In genomic region chr2:71066856-71067255, GRCh38 we compare ENCODE assay signal across 12 cellular contexts. TPM values are rescaled to one million over a fixed set of nuclear protein-coding genes. Genes with fewer than 3 reads are reported as not detected.
DNase-seq lines count a peak whose midpoint lies in the region; ATAC-seq and TF ChIP-seq lines count a peak whose summit lies in the region.
"Had no signal": no experiment of that assay in that cellular context is flagged by ENCODE, and none has a peak within 500 bp of the region (broad histone marks: within the 10 kb centered on the region; RNA-seq: fewer than 3 reads in every experiment).

No MANE protein-coding gene starts in this region.

- peaks cover 29% of the 10 kb centered on the region for H3K36me3 Mint-ChIP-seq in CD4-positive, alpha-beta T cell (ENCODE audit: low read depth)
- H3K36me3 Mint-ChIP-seq in activated B cell treated with CpG ODN at 0.5 μM for 24 hours (ENCODE audit: low read depth): peaks cover 27% of the 10 kb centered on the region
- no peaks in the 10 kb centered on the region for H3K36me3 Mint-ChIP-seq in naive thymus-derived CD8-positive, alpha-beta T cell

- H3K27ac ChIP-seq in ACC112 (ENCODE audit: low read depth, low read length) (no peak overlapping the region), A673 (ENCODE audit: low read depth, low read length, poor library complexity, severe bottlenecking) (no peak overlapping the region)
- no peak overlapping the region for H3K27ac ChIP-seq in CD4-positive, alpha-beta T cell (ENCODE audit: low read depth, low read length)

- intact Hi-C loops in CD4-positive, alpha-beta T cell (cut with DNase I, micrococcal nuclease): loop anchor here in 1 of 2 experiments (2.0 to 5.0 kb wide), 2 partner anchors 75 to 764 kb away; partner anchors contain the start of genes FAM136A and TEX261
- intact Hi-C loops in activated B cell treated with CpG ODN at 0.5 μM for 24 hours (cut with micrococcal nuclease) (loop anchor here (5.0 to 10.0 kb wide), 2 partner anchors 90 to 1152 kb away; partner anchors contain the start of genes ANKRD53 and MXD1), A673 (cut with micrococcal nuclease; ENCODE audit: unreplicated experiment) (no loop called here)

- ATAC-seq in CD4-positive, alpha-beta T cell (ENCODE audit: poor library complexity): no peak
- no peak for ATAC-seq in activated B cell treated with CpG ODN at 0.5 μM for 24 hours (ENCODE audit: low read depth)
- ATAC-seq in naive thymus-derived CD8-positive, alpha-beta T cell: no peak
- ATAC-seq in GM21447 (IDR thresholded peaks at IDR 0.05; ENCODE audit: unreplicated experiment): no peak

- H3K27me3 ChIP-seq in ACC112 (ENCODE audit: insufficient read depth, low read length): peaks cover 11% of the 10 kb centered on the region
- no peaks in the 10 kb centered on the region for H3K27me3 ChIP-seq in CD4-positive, alpha-beta T cell (ENCODE audit: control insufficient read depth, insufficient read depth, low read length)
- peaks cover 3% of the 10 kb centered on the region for H3K27me3 ChIP-seq in A673 (replicated peaks; ENCODE audit: insufficient read depth, low read depth, low read length, poor library complexity)

- H3K36me3 ChIP-seq in ACC112 (ENCODE audit: insufficient read depth, low read length) (no peaks in the 10 kb centered on the region), A673 (ENCODE audit: insufficient read depth, low read length, poor library complexity, severe bottlenecking) (no peaks in the 10 kb centered on the region)

- H3K27me3 Mint-ChIP-seq in CD4-positive, alpha-beta T cell: no peaks in the 10 kb centered on the region
- H3K27me3 Mint-ChIP-seq in activated B cell treated with CpG ODN at 0.5 μM for 24 hours: no peaks in the 10 kb centered on the region
- peaks cover 0 to 1% (median 0%) of the 10 kb centered on the region in 5 donors for H3K27me3 Mint-ChIP-seq in naive thymus-derived CD8-positive, alpha-beta T cell

- peak overlapping the region; percentile 76 for H3K4me3 Mint-ChIP-seq in CD4-positive, alpha-beta T cell
- peak overlapping the region; percentile 32 for H3K4me3 Mint-ChIP-seq in activated B cell treated with CpG ODN at 0.5 μM for 24 hours
- H3K4me3 Mint-ChIP-seq in naive thymus-derived CD8-positive, alpha-beta T cell: peak overlapping the region in 6 of 10 donors; percentile 13 to 50 (median 32)

- POLR2A ChIA-PET in CD4-positive, alpha-beta T cell (lab: Charles Lee): interaction anchor here (0.6 to 6.5 kb wide), 6 partner anchors 64 to 773 kb away, joined by 3 to 114 read pairs (median 11); partner anchors contain the start of genes MCEE, MPHOSPH10, PAIP2B and SNRPG
- POLR2A ChIA-PET in activated B cell treated with CpG ODN at 0.5 μM for 24 hours (lab: Charles Lee) (interaction anchor here (1.3 to 7.5 kb wide), 2 partner anchors 63 to 68 kb away, joined by 3 to 170 read pairs; partner anchors contain the start of genes MCEE and MPHOSPH10), A673 (lab: Charles Lee; ENCODE audit: low non-redundant PET) (no interaction called here)
- POLR2A ChIA-PET in naive thymus-derived CD8-positive, alpha-beta T cell (lab: Charles Lee): interaction anchor here (2.0 to 3.1 kb wide), 5 partner anchors 8 to 160 kb away, joined by 9 to 66 read pairs (median 11); partner anchors contain the start of genes ANKRD53, MCEE, MPHOSPH10 and PAIP2B

- no TSS peak for BruUV-seq in A673 (replicated peaks; lab: Mats Ljungman, UMichigan)

- H2AFZ ChIP-seq in ACC112 (ENCODE audit: low read length, unreplicated experiment): no peak overlapping the region

- peaks cover 53% of the 10 kb centered on the region for H3K4me1 Mint-ChIP-seq in CD4-positive, alpha-beta T cell (ENCODE audit: low read depth)
- peaks cover 79% of the 10 kb centered on the region for H3K4me1 Mint-ChIP-seq in activated B cell treated with CpG ODN at 0.5 μM for 24 hours
- H3K4me1 Mint-ChIP-seq in naive thymus-derived CD8-positive, alpha-beta T cell: peaks cover 24 to 69% (median 47%) of the 10 kb centered on the region in 4 donors

- peaks cover 33% of the 10 kb centered on the region for H3K79me2 ChIP-seq in ACC112 (ENCODE audit: control insufficient read depth, insufficient read depth, low read length, unreplicated experiment)

- no peaks in the 10 kb centered on the region for H3K9me3 Mint-ChIP-seq in CD4-positive, alpha-beta T cell
- no peaks in the 10 kb centered on the region for H3K9me3 Mint-ChIP-seq in activated B cell treated with CpG ODN at 0.5 μM for 24 hours
- H3K9me3 Mint-ChIP-seq in naive thymus-derived CD8-positive, alpha-beta T cell: no peaks in the 10 kb centered on the region
- H3K9me3 Mint-ChIP-seq: H9 had no signal

- H3K4me1 ChIP-seq in ACC112 (ENCODE audit: control insufficient read depth, insufficient read depth, low read length, unreplicated experiment) (peaks cover 21% of the 10 kb centered on the region), A673 (ENCODE audit: insufficient read depth, low read length, poor library complexity, severe bottlenecking) (peaks cover 9% of the 10 kb centered on the region)

- CTCF ChIA-PET in CD4-positive, alpha-beta T cell (lab: Charles Lee): interaction anchor here (0.6 to 1.6 kb wide), 5 partner anchors 9 to 1348 kb away, joined by 3 to 4 read pairs (median 4); no protein-coding TSS in a partner anchor
- CTCF ChIA-PET in activated B cell treated with CpG ODN at 0.5 μM for 24 hours (lab: Charles Lee): interaction anchor here (1.2 kb wide), 1 partner anchor 44 kb away, joined by 3 read pairs; no protein-coding TSS in a partner anchor
- CTCF ChIA-PET in A673 (lab: Charles Lee): no interaction called here

- no peaks in the 10 kb centered on the region for H3K9me3 ChIP-seq in CD4-positive, alpha-beta T cell (ENCODE audit: control insufficient read depth, low read length)
- H3K9me3 ChIP-seq in A673 (ENCODE audit: low read depth, low read length, poor library complexity, severe bottlenecking): no peaks in the 10 kb centered on the region

- no peak for DNase-seq in CD4-positive, alpha-beta T cell
- DNase-seq in activated B cell treated with CpG ODN at 0.5 μM for 24 hours (no peak), NCI-H526 (lab: John Stamatoyannopoulos, UW) (no peak), A673 (ENCODE audit: low spot score) (no peak)
- DNase-seq in naive thymus-derived CD8-positive, alpha-beta T cell: no peak
- DNase-seq in activated effector memory CD4-positive, alpha-beta T cell treated with anti-CD3 and anti-CD28 coated beads, Interleukin-2, amount 50 U/mL, for 16 hours: no peak
- DNase-seq: activated T-cell treated with anti-CD3 and anti-CD28 coated beads, Interleukin-2, amount 50 U/mL, for 1 hour; GF-D8; H9; SHP77 treated with DMSO at 0.1 percent for 48 hours had no signal

- H3K27ac Mint-ChIP-seq in CD4-positive, alpha-beta T cell: peak overlapping the region; percentile 99
- no peak overlapping the region for H3K27ac Mint-ChIP-seq in activated B cell treated with CpG ODN at 0.5 μM for 24 hours
- peak overlapping the region in 9 of 10 donors; percentile 50 to 100 (median 99) for H3K27ac Mint-ChIP-seq in naive thymus-derived CD8-positive, alpha-beta T cell

- H3K4me3 ChIP-seq in ACC112 (ENCODE audit: low read depth, low read length) (peak overlapping the region; percentile 88; the same call in 1 of the 2 replicates), A673 (ENCODE audit: low read depth, low read length, poor library complexity, severe bottlenecking) (no peak overlapping the region)

- no peak for TF ChIP-seq CTCF in CD4-positive, alpha-beta T cell (IDR thresholded peaks at IDR 0.05)
- TF ChIP-seq CTCF in activated B cell treated with CpG ODN at 0.5 μM for 24 hours (IDR thresholded peaks at IDR 0.05) (no peak), A673 (conservative IDR thresholded peaks at IDR 0.05; ENCODE audit: low read depth, low read length) (no peak)

RNA-seq across cellular contexts. Expression of gene NAGK, which starts 1.6 kb away (rescaled TPM):
- total RNA-seq in CD4-positive, alpha-beta T cell: 10 to 100 TPM; 62.3 to 73.3 TPM
- total RNA-seq in activated B cell treated with CpG ODN at 0.5 μM for 24 hours (175 and 208 TPM in 2 replicates), A673 (2021) (64.2 and 64.4 TPM in 2 replicates)
- 100 to 1,000 TPM in 1 of 2 experiments, 10 to 100 TPM in 1; 96.2 to 113 TPM for total RNA-seq in naive thymus-derived CD8-positive, alpha-beta T cell
- 10 to 100 TPM; 33.7 to 51.1 (median 43.6) TPM for polyA plus RNA-seq in naive thymus-derived CD8-positive, alpha-beta T cell
